ENCODE assay signal across 8 cellular contexts in genomic region chr4:41216294-41217019, GRCh38. TPM values are rescaled to one million over a fixed set of nuclear protein-coding genes. Genes with fewer than 3 reads are reported as not detected.
DNase-seq lines count a peak whose midpoint lies in the region; TF ChIP-seq lines count a peak whose summit lies in the region.

No MANE protein-coding gene starts in this region.

- H3K4me3 ChIP-seq in GM08714 (ENCODE audit: low read length), result peak overlapping the region; percentile 76
- peak overlapping the region; percentile 75 for H3K4me3 ChIP-seq in MM.1S (ENCODE audit: low read length)
- H3K4me3 ChIP-seq in brain microvascular endothelial cell (ENCODE audit: low read depth, low read length), result peak overlapping the region; percentile 79

- peaks cover 14% of the 10 kb centered on the region for H3K23me2 ChIP-seq in H9 (ENCODE audit: insufficient read length, low read depth, low read length, poor library complexity, severe bottlenecking)

- no peaks in the 10 kb centered on the region for H3K9me2 ChIP-seq in MM.1S (replicated peaks; ENCODE audit: insufficient read depth, low read length)

- peak overlapping the region; percentile 93; the same call in 1 of the 2 replicates for H3K14ac ChIP-seq in H9 (ENCODE audit: insufficient read depth, low read length)

- H4K20me1 ChIP-seq in H9 (ENCODE audit: control insufficient read depth, insufficient read depth, insufficient read length), result no peaks in the 10 kb centered on the region
- no peaks in the 10 kb centered on the region for H4K20me1 ChIP-seq in MM.1S (ENCODE audit: insufficient read depth, low read length)

- in situ Hi-C loops in brain microvascular endothelial cell (cut with HindIII; ENCODE audit: low pct_ligation_motif_present, low sequenced_read_pairs), result no loop called here

- H3K18ac ChIP-seq in H9 (ENCODE audit: insufficient read length, low read depth, low read length), result peak overlapping the region; percentile 95

- H3K9me3 Mint-ChIP-seq in H9, result no peaks in the 10 kb centered on the region; a peak in 1 of 5 replicates

- H3K9ac ChIP-seq in H9 (ENCODE audit: extremely low read depth, insufficient read length, low read length) (peak overlapping the region; percentile 84), MM.1S (ENCODE audit: low read length) (peak overlapping the region; percentile 78)

- no peak overlapping the region for H2BK20ac ChIP-seq in H9 (ENCODE audit: low read depth, low read length, poor library complexity, severe bottlenecking)

- peak overlapping the region; percentile 23 for H2BK5ac ChIP-seq in H9 (ENCODE audit: insufficient read length, low read length)

- H3K9me3 ChIP-seq in H9 (ENCODE audit: control insufficient read depth, low read depth, low read length), result no peaks in the 10 kb centered on the region
- H3K9me3 ChIP-seq in MM.1S (replicated peaks; ENCODE audit: insufficient read depth, low read length), result no peaks in the 10 kb centered on the region

- no peak overlapping the region for H3T11ph ChIP-seq in H9 (ENCODE audit: low read length)

- H2AFZ ChIP-seq in H9 (ENCODE audit: low read length), result no peak overlapping the region
- H2AFZ ChIP-seq in MM.1S (ENCODE audit: low read length), result peak overlapping the region; percentile 95

- peak overlapping the region; percentile 82 to 86 for H3K4me3 Mint-ChIP-seq in H9

- no peak overlapping the region for H3K4ac ChIP-seq in H9 (ENCODE audit: low read depth, low read length)

- H3F3A ChIP-seq in MM.1S (ENCODE audit: insufficient read depth, low read length), result peaks cover 8% of the 10 kb centered on the region

- peak overlapping the region; percentile 25 for H3K56ac ChIP-seq in H9 (ENCODE audit: insufficient read length, low read depth, low read length)

- H3K79me2 ChIP-seq in H9 (ENCODE audit: insufficient read depth, low read length) (0 out of 2 replicates have a peak, but pooled peaks cover 3% of the 10 kb centered on the region), MM.1S (ENCODE audit: low read length) (no peaks in the 10 kb centered on the region)

- no CpG with 5 or more reads among the region's 59 CpGs for WGBS in H9 (ENCODE audit: extremely low coverage, insufficient read length, low lambda C conversion rate)

- H3K4me1 ChIP-seq in H9 (ENCODE audit: insufficient read depth, low read length) (peaks cover 6% of the 10 kb centered on the region), MM.1S (ENCODE audit: low read length) (0 out of 2 replicates have a peak, but pooled peaks cover 5% of the 10 kb centered on the region)

- H3K4me1 Mint-ChIP-seq in H9, result peaks cover 45 to 48% of the 10 kb centered on the region in 2 experiments

- H4K8ac ChIP-seq in H9 (replicated peaks; ENCODE audit: insufficient read length, low read depth, low read length), result peak overlapping the region; percentile 24

- peak; percentile 93 for DNase-seq in H9
- peak; percentile 72 for DNase-seq in MM.1S
- DNase-seq in SKM-1 (lab: John Stamatoyannopoulos, UW; ENCODE audit: unreplicated experiment), result peak; percentile 64
- no peak for DNase-seq in brain microvascular endothelial cell
- DNase-seq in iris pigment epithelial cell (ENCODE audit: low read depth), result peak; percentile 64
- peak; percentile 40 to 60 for DNase-seq in stimulated activated CD4-positive, alpha-beta T cell treated with anti-CD3 and anti-CD28 coated beads, Interleukin-12 subunit alpha, Interleukin-12 subunit beta, amount 100 ng/mL, for 24 hours (ENCODE audit: low read depth in 2 of 2)
- no peak for DNase-seq in NOMO-1 treated with dmso at 0.1 percent for 144 hours (lab: John Stamatoyannopoulos, UW; ENCODE audit: unreplicated experiment)

- H2BK120ac ChIP-seq in H9 (ENCODE audit: low read depth, low read length, poor library complexity, severe bottlenecking), result no peak overlapping the region

- H3K36me3 ChIP-seq in MM.1S (replicated peaks; ENCODE audit: insufficient read depth, low read length) (no peaks in the 10 kb centered on the region), brain microvascular endothelial cell (replicated peaks) (no peaks in the 10 kb centered on the region)

- H2BK15ac ChIP-seq in H9 (ENCODE audit: low read depth, low read length), result no peak overlapping the region

- peak overlapping the region; percentile 97 to 100 (median 98) for H3K27ac Mint-ChIP-seq in H9

- H3K27ac ChIP-seq in H9 (ENCODE audit: insufficient read length, low read depth, low read length), result peak overlapping the region; percentile 86
- peak overlapping the region; percentile 33; the same call in 1 of the 2 replicates for H3K27ac ChIP-seq in MM.1S (ENCODE audit: low read length)
- H3K27ac ChIP-seq in brain microvascular endothelial cell, result peak overlapping the region; percentile 72

- H4K91ac ChIP-seq in H9 (ENCODE audit: insufficient read length, low read depth, low read length), result no peak overlapping the region

- no peak overlapping the region for H2BK12ac ChIP-seq in H9 (ENCODE audit: insufficient read length, low read depth, low read length)

- H2AK5ac ChIP-seq in H9 (ENCODE audit: insufficient read length, low read length), result no peak overlapping the region

- peaks cover 14% of the 10 kb centered on the region for H3K27me3 Mint-ChIP-seq in H9 (ENCODE audit: low read depth)

- peak overlapping the region; percentile 82 for H3K4me2 ChIP-seq in H9 (ENCODE audit: insufficient read depth, insufficient read length, low read length)
- peak overlapping the region; percentile 92 for H3K4me2 ChIP-seq in MM.1S (ENCODE audit: low read depth, low read length)

- peak overlapping the region; percentile 26 for H4K5ac ChIP-seq in H9 (ENCODE audit: insufficient read length, low read depth, low read length)

- peak overlapping the region; percentile 13 for H3K23ac ChIP-seq in H9 (ENCODE audit: insufficient read length, low read depth, low read length)

- H3K27me3 ChIP-seq in H9 (ENCODE audit: insufficient read depth, low read length), result peaks cover 2% of the 10 kb centered on the region; the same call in 1 of the 2 replicates
- H3K27me3 ChIP-seq in MM.1S (replicated peaks; ENCODE audit: insufficient read depth, low read length), result 0 out of 2 replicates have a peak, but pooled peaks cover 5% of the 10 kb centered on the region
- no peaks in the 10 kb centered on the region for H3K27me3 ChIP-seq in brain microvascular endothelial cell (replicated peaks)

- no peaks in the 10 kb centered on the region for H3K36me3 Mint-ChIP-seq in H9 (ENCODE audit: insufficient read depth in 1 of 3, low read depth in 3 of 3)

- H3K79me1 ChIP-seq in H9 (ENCODE audit: insufficient read depth, low read depth, low read length, poor library complexity, severe bottlenecking), result no peaks in the 10 kb centered on the region

- no peak; the same call in 1 of the 3 replicates for TF ChIP-seq CTCF in H9 (conservative IDR thresholded peaks at IDR 0.05)
- TF ChIP-seq CTCF in MM.1S (IDR thresholded peaks at IDR 0.05; ENCODE audit: low read length), result peak; percentile 33
- peak; percentile 37 for TF ChIP-seq CTCF in brain microvascular endothelial cell (IDR thresholded peaks at IDR 0.05; ENCODE audit: low read depth, low read length, missing control alignments)

RNA-seq across cellular contexts. Expression of gene APBB2, which starts 2.1 kb away (rescaled TPM):
- 36.3 and 39.6 TPM in 2 replicates for total RNA-seq in H9 (2021)

RNA-seq across cellular contexts. Expression of gene UCHL1, which starts 40.3 kb away (rescaled TPM):
- 513 and 522 TPM in 2 replicates for total RNA-seq in H9 (2021)

Comparison
In these comparisons a context has a peak if more than half of its experiments do, and no peak if none do; other contexts are left out.
1. DNase-seq: peak in H9 (single experiment), MM.1S (single experiment), SKM-1 (single experiment), iris pigment epithelial cell (single experiment) and stimulated activated CD4-positive, alpha-beta T cell treated with anti-CD3 and anti-CD28 coated beads, Interleukin-12 subunit alpha, Interleukin-12 subunit beta, amount 100 ng/mL, for 24 hours (2 of 2); none in brain microvascular endothelial cell (single experiment) and NOMO-1 treated with dmso at 0.1 percent for 144 hours (single experiment).
2. H3K27ac ChIP-seq: peak in every context shown above with its lines; median percentile 86 in H9; 72 in brain microvascular endothelial cell; 33 in MM.1S.
3. Peak in every context shown above with its lines, with median percentiles within 50 percentile points of each other: H3K4me3 ChIP-seq.